In the genomic region with DNA sequence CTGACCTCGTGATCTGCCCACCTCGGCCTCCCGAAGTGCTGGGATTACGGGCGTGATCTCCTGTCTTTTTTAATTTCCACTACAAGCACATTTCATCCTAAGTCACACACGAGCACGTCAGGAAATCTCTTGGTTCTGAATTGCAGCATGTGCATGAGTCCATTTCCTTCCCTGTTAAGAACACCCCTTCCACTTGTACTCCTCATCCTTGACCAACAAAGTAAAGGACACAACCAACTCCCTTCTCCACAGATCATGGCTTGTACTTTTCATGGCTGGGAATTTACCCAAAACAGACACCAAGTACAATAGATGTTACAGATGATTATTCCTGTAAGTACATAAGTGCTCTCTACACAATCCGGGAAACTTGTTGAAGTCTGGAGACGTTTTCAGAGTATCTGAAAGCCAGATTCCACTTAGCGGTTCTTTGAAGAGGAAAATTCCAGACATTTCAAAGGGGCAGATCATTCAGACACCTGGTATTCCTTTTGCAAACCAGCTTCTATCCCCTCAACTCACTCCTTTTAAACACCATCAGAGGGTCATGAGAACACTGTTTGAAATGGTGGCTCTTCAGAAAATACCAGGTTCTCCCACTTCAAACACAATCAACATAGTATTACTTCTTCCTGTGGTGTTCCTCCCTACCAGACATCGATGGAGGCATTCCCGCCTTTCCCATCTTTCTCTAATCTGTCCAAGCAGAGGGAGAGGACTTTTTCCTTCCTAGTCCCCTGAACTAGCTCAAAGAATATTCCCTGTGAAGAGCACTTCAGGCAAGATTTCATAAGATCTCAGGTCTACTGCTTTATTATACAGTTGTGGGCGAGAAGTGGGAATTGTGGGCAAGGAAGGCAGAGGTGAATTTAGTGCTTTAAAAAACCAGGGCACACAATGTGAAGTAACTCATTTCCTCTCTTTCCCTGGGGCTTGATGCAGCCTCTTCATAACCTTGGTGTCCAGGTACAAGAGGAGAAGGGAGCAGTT, we compare ENCODE assay signal across 2 cellular contexts.
TF ChIP-seq lines count a peak whose summit lies in the region.

No MANE protein-coding gene starts in this region.

TF ChIP-seq in IMR-90, 13 proteins besides CTCF, POLR2A, EP300 and RAD21:
- TF ChIP-seq CEBPB (IDR thresholded peaks at IDR 0.05; ENCODE audit: low read depth, low read length) (no peak), RFX5 (IDR thresholded peaks at IDR 0.05; ENCODE audit: low read depth, low read length) (no peak), SMC3 (IDR thresholded peaks at IDR 0.05; ENCODE audit: low read depth, low read length) (no peak), CHD1 (IDR thresholded peaks at IDR 0.05; ENCODE audit: low read depth, low read length) (no peak), MXI1 (IDR thresholded peaks at IDR 0.05; ENCODE audit: borderline replicate concordance, low read depth, low read length) (no peak), RCOR1 (IDR thresholded peaks at IDR 0.05; ENCODE audit: insufficient replicate concordance, low read length) (no peak), NFE2L2 (IDR thresholded peaks at IDR 0.05; ENCODE audit: low read depth, low read length) (no peak), MAZ (IDR thresholded peaks at IDR 0.05; ENCODE audit: borderline replicate concordance, low read depth, low read length) (no peak), USF2 (IDR thresholded peaks at IDR 0.05; ENCODE audit: low read depth, low read length) (no peak), BHLHE40 (IDR thresholded peaks at IDR 0.05; ENCODE audit: low read depth, low read length) (no peak), FOS (IDR thresholded peaks at IDR 0.05; ENCODE audit: low read depth, low read length) (no peak), MAFK (IDR thresholded peaks at IDR 0.05; ENCODE audit: low read depth, low read length) (no peak)
- TF ChIP-seq, protein P1, sequence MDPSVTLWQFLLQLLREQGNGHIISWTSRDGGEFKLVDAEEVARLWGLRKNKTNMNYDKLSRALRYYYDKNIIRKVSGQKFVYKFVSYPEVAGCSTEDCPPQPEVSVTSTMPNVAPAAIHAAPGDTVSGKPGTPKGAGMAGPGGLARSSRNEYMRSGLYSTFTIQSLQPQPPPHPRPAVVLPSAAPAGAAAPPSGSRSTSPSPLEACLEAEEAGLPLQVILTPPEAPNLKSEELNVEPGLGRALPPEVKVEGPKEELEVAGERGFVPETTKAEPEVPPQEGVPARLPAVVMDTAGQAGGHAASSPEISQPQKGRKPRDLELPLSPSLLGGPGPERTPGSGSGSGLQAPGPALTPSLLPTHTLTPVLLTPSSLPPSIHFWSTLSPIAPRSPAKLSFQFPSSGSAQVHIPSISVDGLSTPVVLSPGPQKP (IDR thresholded peaks at IDR 0.05; ENCODE audit: borderline replicate concordance, low read depth, low read length) = no peak

TF ChIP-seq in WTC11, 78 proteins besides CTCF, POLR2A, EP300 and RAD21:
- no peak for TF ChIP-seq TEAD4 (CRISPR knock-in tag; IDR thresholded peaks at IDR 0.05)
- no peak for TF ChIP-seq ZBTB21 (CRISPR knock-in tag; IDR thresholded peaks at IDR 0.05; ENCODE audit: borderline replicate concordance)
- no peak for TF ChIP-seq ZNF138 (CRISPR knock-in tag; conservative IDR thresholded peaks at IDR 0.05)
- TF ChIP-seq TEAD1 (CRISPR knock-in tag; IDR thresholded peaks at IDR 0.05) = no peak
- no peak for TF ChIP-seq ZNF317 (CRISPR knock-in tag; IDR thresholded peaks at IDR 0.05; ENCODE audit: borderline replicate concordance, low read depth)
- TF ChIP-seq, protein P2, sequence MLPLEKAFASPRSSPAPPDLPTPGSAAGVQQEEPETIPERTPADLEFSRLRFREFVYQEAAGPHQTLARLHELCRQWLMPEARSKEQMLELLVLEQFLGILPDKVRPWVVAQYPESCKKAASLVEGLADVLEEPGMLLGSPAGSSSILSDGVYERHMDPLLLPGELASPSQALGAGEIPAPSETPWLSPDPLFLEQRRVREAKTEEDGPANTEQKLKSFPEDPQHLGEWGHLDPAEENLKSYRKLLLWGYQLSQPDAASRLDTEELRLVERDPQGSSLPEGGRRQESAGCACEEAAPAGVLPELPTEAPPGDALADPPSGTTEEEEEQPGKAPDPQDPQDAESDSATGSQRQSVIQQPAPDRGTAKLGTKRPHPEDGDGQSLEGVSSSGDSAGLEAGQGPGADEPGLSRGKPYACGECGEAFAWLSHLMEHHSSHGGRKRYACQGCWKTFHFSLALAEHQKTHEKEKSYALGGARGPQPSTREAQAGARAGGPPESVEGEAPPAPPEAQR (CRISPR knock-in tag; IDR thresholded peaks at IDR 0.05) = no peak
- no peak for TF ChIP-seq OVOL2 (CRISPR knock-in tag; IDR thresholded peaks at IDR 0.05; ENCODE audit: borderline replicate concordance)
- no peak for TF ChIP-seq FOXK1 (CRISPR knock-in tag; IDR thresholded peaks at IDR 0.05)
- TF ChIP-seq CDX4 (CRISPR knock-in tag; IDR thresholded peaks at IDR 0.05; ENCODE audit: borderline replicate concordance) = no peak
- no peak for TF ChIP-seq GABPB1 (CRISPR knock-in tag; IDR thresholded peaks at IDR 0.05)
